In the genomic region with DNA sequence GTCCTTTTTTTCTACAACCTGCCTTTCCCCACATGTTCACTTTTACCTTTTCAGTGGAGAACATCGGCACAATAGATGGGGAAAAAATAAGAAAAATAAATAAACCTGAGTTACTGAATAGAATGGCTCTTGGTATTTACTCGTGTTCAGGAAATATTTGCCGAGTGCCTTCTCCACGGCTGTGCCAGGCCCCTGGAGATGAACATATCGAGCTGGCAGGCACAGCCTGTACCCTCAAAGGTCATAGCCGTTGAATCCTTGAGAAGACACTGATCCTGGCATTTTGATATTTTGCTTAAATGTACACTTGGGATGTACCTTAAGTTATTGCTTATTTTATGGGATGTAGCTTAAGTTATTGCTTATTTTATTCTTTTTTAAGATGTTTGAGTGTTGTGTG, we compare ENCODE assay signal across 28 cellular contexts.
DNase-seq lines count a peak whose midpoint lies in the region; ATAC-seq and TF ChIP-seq lines count a peak whose summit lies in the region.
"Had no signal": no experiment of that assay in that cellular context is flagged by ENCODE, and none has a peak within 500 bp of the region (broad histone marks: within the 10 kb centered on the region; RNA-seq: fewer than 3 reads in every experiment).

No MANE protein-coding gene starts in this region.

- dilution Hi-C loops in IMR-90 (cut with HindIII; ENCODE audit: low sequenced_read_pairs, unreplicated experiment), result no loop called here

- no peak for TF ChIP-seq RAD21 in IMR-90 (IDR thresholded peaks at IDR 0.05; ENCODE audit: low read length)

- no peak overlapping the region for H3K4me2 ChIP-seq in IMR-90 (ENCODE audit: low read depth, low read length)
- H3K4me2 ChIP-seq: A549 had no signal

- H4K91ac ChIP-seq in IMR-90 (ENCODE audit: insufficient read depth, low read depth, low read length), result no peak overlapping the region

- H3K9me1 ChIP-seq in IMR-90 (ENCODE audit: insufficient read depth, low read length), result peaks cover 5% of the 10 kb centered on the region; the same call in 1 of the 2 replicates

- TF ChIP-seq POLR2A in IMR-90 (IDR thresholded peaks at IDR 0.05; ENCODE audit: low read depth, low read length) (no peak), prostate gland (IDR thresholded peaks at IDR 0.05) (no peak)

- H3K9ac ChIP-seq in IMR-90 (ENCODE audit: low read depth, low read length), result no peak overlapping the region

- WGBS in IMR-90 (ENCODE audit: extremely low coverage in 2 of 2, insufficient read length in 1 of 2), 2 experiments, result 97% methylated on average over 4 of the region's 6 CpGs; no CpG with 5 or more reads in 1 of the 2 experiments
- 49% methylated on average over 6 of the region's 6 CpGs for WGBS in prostate gland

- no peak overlapping the region for H3K56ac ChIP-seq in IMR-90 (ENCODE audit: extremely low read depth, insufficient read depth, low read length)

- no peak overlapping the region for H4K8ac ChIP-seq in IMR-90 (ENCODE audit: low read depth in 2 of 2, low read length in 2 of 2)

- H3K9me3 Mint-ChIP-seq in central memory CD8-positive, alpha-beta T cell, result no peaks in the 10 kb centered on the region
- H3K9me3 Mint-ChIP-seq: CD8-positive, alpha-beta T cell had no signal

- CTCF ChIA-PET in IMR-90 (lab: Yijun Ruan, JAX), result no interaction called here

- H3K4me3 ChIP-seq in IMR-90 (ENCODE audit: insufficient read depth, low read depth, low read length) (no peak overlapping the region), prostate gland (no peak overlapping the region)
- H3K4me3 ChIP-seq: A549, GM12878, HAP-1, SJCRH30 had no signal

- H2BK20ac ChIP-seq in IMR-90 (ENCODE audit: low read depth, low read length), result no peak overlapping the region; the same call in 1 of the 2 replicates

- POLR2A ChIA-PET in IMR-90 (lab: Charles Lee; ENCODE audit: unreplicated experiment), result no interaction called here

- intact Hi-C loops in IMR-90 (cut with micrococcal nuclease), result no loop called here
- intact Hi-C loops in prostate gland (cut with DNase I), result no loop called here

- DNase-seq in IMR-90, result no peak
- no peak for DNase-seq in central memory CD8-positive, alpha-beta T cell (ENCODE audit: low spot score in 2 of 2)
- DNase-seq in prostate gland (ENCODE audit: low spot score), result peak; percentile 47
- no peak for DNase-seq in NCI-H187 (lab: John Stamatoyannopoulos, UW)
- no peak for DNase-seq in NCI-H526 (lab: John Stamatoyannopoulos, UW)
- DNase-seq: AML-193; C1 segment of cervical spinal cord; CD8-positive, alpha-beta T cell; DMS 273 treated with DMSO at 0.1 percent for 48 hours; DMS79; EL; GDM1; GOT3; KG1; NCI-H1048; NCI-H1417 treated with DMSO at 0.1 percent for 48 hours; NCI-H1694 treated with DMSO at 0.1 percent for 48 hours; NCI-H2081 treated with DMSO at 0.1 percent for 48 hours; NCI-H2171; NCI-H226; NCI-H510A; PC-3; SJCRH30 had no signal

- H3K27me3 ChIP-seq in IMR-90 (ENCODE audit: control insufficient read depth, insufficient read depth, low read length) (no peaks in the 10 kb centered on the region), prostate gland (replicated peaks; ENCODE audit: insufficient read depth) (no peaks in the 10 kb centered on the region)
- H3K27me3 ChIP-seq: SJCRH30 had no signal

- H3K4ac ChIP-seq in IMR-90 (ENCODE audit: low read depth, low read length), result peak overlapping the region; percentile 33; the same call in 1 of the 2 replicates

- no peak overlapping the region for H3K23ac ChIP-seq in IMR-90 (ENCODE audit: low read depth, low read length)

- H3K4me1 ChIP-seq in IMR-90 (ENCODE audit: control insufficient read depth, insufficient read depth, low read length) (peaks cover 5% of the 10 kb centered on the region), prostate gland (replicated peaks) (peaks cover 8% of the 10 kb centered on the region)
- H3K4me1 ChIP-seq: A549, HAP-1, SJCRH30 had no signal

- 0 out of 2 replicates have a peak overlapping the region, but pooled peaks have one; percentile 13 for H2BK120ac ChIP-seq in IMR-90 (ENCODE audit: low read depth, low read length)

- BruUV-seq in IMR-90 (replicated peaks; lab: Mats Ljungman, UMichigan), result no TSS peak

- H3K27ac ChIP-seq in 22Rv1, result peak overlapping the region; percentile 51
- no peak overlapping the region for H3K27ac ChIP-seq in IMR-90 (ENCODE audit: insufficient read depth, low read length)
- H3K27ac ChIP-seq in prostate gland, result peak overlapping the region in 1 of 2 donors; percentile 46
- H3K27ac ChIP-seq: A549, SJCRH30 had no signal

- H3K36me3 ChIP-seq in IMR-90 (ENCODE audit: control insufficient read depth, insufficient read depth, low read length) (no peaks in the 10 kb centered on the region), prostate gland (no peaks in the 10 kb centered on the region)
- H3K36me3 ChIP-seq: HAP-1, SJCRH30 had no signal

- no peak for ATAC-seq in IMR-90 (ENCODE audit: low read depth)
- no peak for ATAC-seq in central memory CD8-positive, alpha-beta T cell (replicated peaks; ENCODE audit: extremely low read depth, poor library complexity, severe bottlenecking)
- no peak for ATAC-seq in GM18870 (IDR thresholded peaks at IDR 0.05; ENCODE audit: unreplicated experiment)
- ATAC-seq: A549; CD8-positive, alpha-beta T cell; PC-3 had no signal

- H3K9me3 ChIP-seq in IMR-90 (ENCODE audit: control insufficient read depth, insufficient read depth, low read length) (no peaks in the 10 kb centered on the region), prostate gland (no peaks in the 10 kb centered on the region)
- H3K9me3 ChIP-seq: A549, HAP-1, SJCRH30 had no signal

- H3K27me3 Mint-ChIP-seq in central memory CD8-positive, alpha-beta T cell, result no peaks in the 10 kb centered on the region

- TF ChIP-seq CTCF in 22Rv1 (IDR thresholded peaks at IDR 0.05) (no peak), IMR-90 (conservative IDR thresholded peaks at IDR 0.05; ENCODE audit: low read depth, low read length) (no peak), prostate gland (IDR thresholded peaks at IDR 0.05) (no peak)

- H3K36me3 Mint-ChIP-seq in central memory CD8-positive, alpha-beta T cell (ENCODE audit: insufficient read depth), result peaks cover 4% of the 10 kb centered on the region
- H3K36me3 Mint-ChIP-seq: CD8-positive, alpha-beta T cell had no signal

- peak overlapping the region; percentile 26 for H3K4me3 Mint-ChIP-seq in central memory CD8-positive, alpha-beta T cell
- H3K4me3 Mint-ChIP-seq: CD8-positive, alpha-beta T cell had no signal

- no peak overlapping the region for H3K18ac ChIP-seq in IMR-90 (ENCODE audit: low read depth, low read length)

- no peak overlapping the region for H2AK9ac ChIP-seq in IMR-90 (replicated peaks; ENCODE audit: low read depth, low read length, poor library complexity)

- H2AFZ ChIP-seq in IMR-90 (replicated peaks; ENCODE audit: low read length, poor library complexity), result no peak overlapping the region

- H4K20me1 ChIP-seq in IMR-90 (ENCODE audit: insufficient read depth, low read length), result no peaks in the 10 kb centered on the region

- H4K5ac ChIP-seq in IMR-90 (ENCODE audit: low read depth, low read length), result no peak overlapping the region

- peak overlapping the region; percentile 95 for H3K27ac Mint-ChIP-seq in central memory CD8-positive, alpha-beta T cell (ENCODE audit: low read depth)
- H3K27ac Mint-ChIP-seq: CD8-positive, alpha-beta T cell had no signal

- peak overlapping the region; percentile 40; the same call in 1 of the 3 replicates for H2BK15ac ChIP-seq in IMR-90 (ENCODE audit: low read depth, low read length)

- no peak overlapping the region for H2BK5ac ChIP-seq in IMR-90 (ENCODE audit: low read depth, low read length, poor library complexity, severe bottlenecking)

- H2AK5ac ChIP-seq in IMR-90 (ENCODE audit: low read depth, low read length), result 0 out of 2 replicates have a peak overlapping the region, but pooled peaks have one; percentile 55

- H3K79me1 ChIP-seq in IMR-90 (ENCODE audit: low read depth in 1 of 2, low read length in 2 of 2), result no peaks in the 10 kb centered on the region

- no peak overlapping the region for H3K14ac ChIP-seq in IMR-90 (replicated peaks; ENCODE audit: low read depth, low read length)

- H3K4me1 Mint-ChIP-seq in central memory CD8-positive, alpha-beta T cell, result peaks cover 28% of the 10 kb centered on the region

- in situ Hi-C loops in IMR-90 (cut with MboI; ENCODE audit: low sequenced_read_pairs), result no loop called here

TF ChIP-seq in IMR-90, 13 proteins besides CTCF, POLR2A, EP300 and RAD21:
- no peak for TF ChIP-seq SMC3 (IDR thresholded peaks at IDR 0.05; ENCODE audit: low read depth, low read length)
